Comparison of ENCODE assay signal across 12 cellular contexts in genomic region chr19:10593820-10594637, GRCh38. TPM values are rescaled to one million over a fixed set of nuclear protein-coding genes. Genes with fewer than 3 reads are reported as not detected.
DNase-seq lines count a peak whose midpoint lies in the region; ATAC-seq, FAIRE-seq and TF ChIP-seq lines count a peak whose summit lies in the region.
"Had no signal": no experiment of that assay in that cellular context is flagged by ENCODE, and none has a peak within 500 bp of the region (broad histone marks: within the 10 kb centered on the region; RNA-seq: fewer than 3 reads in every experiment).

No MANE protein-coding gene starts in this region.

- WGBS in GM12878 (ENCODE audit: insufficient coverage, insufficient replicate concordance, low lambda C conversion rate, missing lambda C conversion rate) = 47% methylated on average over 9 of the region's 9 CpGs

- no peaks in the 10 kb centered on the region for H4K20me1 ChIP-seq in GM12878 (ENCODE audit: control insufficient read depth, insufficient read depth)

- intact Hi-C loops in GM12878 (cut with micrococcal nuclease; ENCODE audit: unreplicated experiment) = no loop called here
- intact Hi-C loops in lower lobe of right lung (cut with DNase I) = no loop called here

- H3K36me3 ChIP-seq in GM12878 (ENCODE audit: control insufficient read depth in 2 of 2, insufficient read depth in 2 of 2, low read length in 1 of 2) = no peaks in the 10 kb centered on the region
- no peaks in the 10 kb centered on the region for H3K36me3 ChIP-seq in lower lobe of right lung
- H3K36me3 ChIP-seq: heart left ventricle had no signal

- H3K9me3 ChIP-seq in GM12878 (replicated peaks; ENCODE audit: control insufficient read depth, insufficient read depth, low read length) (no peaks in the 10 kb centered on the region), lower lobe of right lung (no peaks in the 10 kb centered on the region)
- H3K9me3 ChIP-seq: heart left ventricle had no signal

- H3K27ac ChIP-seq in GM12878 (ENCODE audit: control insufficient read depth, insufficient read depth) (no peak overlapping the region), lower lobe of right lung (peak overlapping the region; percentile 49)

- TF ChIP-seq CTCF in GM12878 (IDR thresholded peaks at IDR 0.05 in 2 of 3, conservative IDR thresholded peaks at IDR 0.05 in 1 of 3; ENCODE audit: control insufficient read depth in 2 of 3, extremely low read depth in 1 of 3, insufficient read depth in 1 of 3, low read depth in 3 of 3, low read length in 3 of 3) (no peak), lower lobe of right lung (IDR thresholded peaks at IDR 0.05) (no peak)

- FAIRE-seq in GM12878 (lab: Jason Lieb, UNC) = peak; percentile 84

- no peaks in the 10 kb centered on the region for H3K79me2 ChIP-seq in GM12878 (ENCODE audit: control insufficient read depth, insufficient read depth, low read length)

- no peak overlapping the region for H3K9ac ChIP-seq in GM12878 (ENCODE audit: control insufficient read depth, insufficient read depth, low read length)

- in situ Hi-C loops in GM12878 (cut with MboI) = no loop called here

- SMC1A ChIA-PET in GM12878 (lab: Charles Lee; ENCODE audit: uncharacterized antibody, unreplicated experiment) = interaction anchor here (0.7 to 3.7 kb wide), 5 partner anchors 11 to 51 kb away, joined by 3 to 34 read pairs (median 16); partner anchors contain the start of gene KRI1

- TF ChIP-seq EP300 in GM12878 (IDR thresholded peaks at IDR 0.05; ENCODE audit: borderline replicate concordance in 1 of 2, control insufficient read depth in 1 of 2, low read depth in 2 of 2, low read length in 2 of 2) = peak; percentile 38 to 41; a peak in 1 of 4 replicates

- peak; percentile 41 for DNase-seq in AG08395 (ENCODE audit: low spot score)
- DNase-seq in GM12878 (ENCODE audit: low read depth, low spot score) = peak; percentile 72
- DNase-seq in lower lobe of right lung = peak; percentile 61
- DNase-seq in NCI-H1092 treated with DMSO at 0.1 percent for 48 hours (lab: John Stamatoyannopoulos, UW) = no peak
- no peak for DNase-seq in activated CD4-positive, alpha-beta T cell treated with anti-CD3 and anti-CD28 coated beads, Interleukin-2, amount 50 U/mL, for 48 hours
- DNase-seq in NCI-H748 (lab: John Stamatoyannopoulos, UW; ENCODE audit: unreplicated experiment) = no peak
- DNase-seq: GOT3, heart left ventricle, NCI-H2107 had no signal

- CTCF ChIA-PET in GM12878 (lab: Yijun Ruan, JAX) = interaction anchor here (1.0 to 5.3 kb wide), 5 partner anchors 9 to 105 kb away, joined by 3 to 38 read pairs (median 4); no protein-coding TSS in a partner anchor

- TF ChIP-seq POLR2A in GM12878 (IDR thresholded peaks at IDR 0.05; ENCODE audit: low read depth, low read length) = no peak

- peak overlapping the region; percentile 16; the same call in 1 of the 2 replicates for H2AFZ ChIP-seq in GM12878 (ENCODE audit: control insufficient read depth, low read depth, low read length)

- TF ChIP-seq RAD21 in GM12878 (IDR thresholded peaks at IDR 0.05; ENCODE audit: insufficient read depth, low read depth, low read length) = no peak

- H3K4me2 ChIP-seq in GM12878 (ENCODE audit: control insufficient read depth, insufficient read depth) = peak overlapping the region; percentile 21; the same call in 1 of the 2 replicates

- H3K4me1 ChIP-seq in GM12878 (ENCODE audit: control insufficient read depth, insufficient read depth, low read length) = peaks cover 33% of the 10 kb centered on the region
- peaks cover 43% of the 10 kb centered on the region for H3K4me1 ChIP-seq in lower lobe of right lung

- RAD21 ChIA-PET in GM12878 (lab: Charles Lee; ENCODE audit: unreplicated experiment) = interaction anchor here (1.0 to 4.1 kb wide), 7 partner anchors 8 to 324 kb away, joined by 4 to 32 read pairs (median 7); partner anchors contain the start of genes ICAM1 and QTRT1

- H3K27me3 ChIP-seq in GM12878 (replicated peaks in 1 of 2; ENCODE audit: control insufficient read depth in 2 of 2, insufficient read depth in 2 of 2, low read length in 1 of 2) (no peaks in the 10 kb centered on the region), lower lobe of right lung (ENCODE audit: low read depth) (no peaks in the 10 kb centered on the region)

- ATAC-seq in GM21786 (IDR thresholded peaks at IDR 0.05; ENCODE audit: unreplicated experiment) (peak; percentile 62), GM12878 (peak; percentile 84), lower lobe of right lung (peak in 1 of 2 donors; percentile 45), GM19324 (IDR thresholded peaks at IDR 0.05; ENCODE audit: low FRiP score, unreplicated experiment) (no peak)

- POLR2A ChIA-PET in GM12878 (lab: Charles Lee) = interaction anchor here (0.9 to 3.9 kb wide), 4 partner anchors 10 to 51 kb away, joined by 3 to 43 read pairs (median 4); no protein-coding TSS in a partner anchor

- no TSS peak for BruUV-seq in GM12878 (replicated peaks; lab: Mats Ljungman, UMichigan)

- H3K4me3 ChIP-seq in GM12878 = no peak overlapping the region
- H3K4me3 ChIP-seq in lower lobe of right lung = no peak overlapping the region
- H3K4me3 ChIP-seq: heart left ventricle had no signal

RNA-seq across cellular contexts. Expression of gene AP1M2, which starts 6.9 kb away (rescaled TPM):
- total RNA-seq in GM12878 (2013; cell fraction: nucleolus; rRNA removed) = not detected in 2 replicates
- total RNA-seq in GM12878 (2014; rRNA removed) (not detected in 2 replicates), GM12878 (2014; rRNA removed; fragmentation: Illumina TruSeq; extraction: Trizol) (not detected in 2 replicates), GM12878 (2021) (0.21 and 0.72 TPM in 2 replicates), lower lobe of right lung (36.9 TPM)
- polyA plus RNA-seq in GM12878 (2011; ENCODE audit: low read depth) = not detected
- polyA plus RNA-seq in GM12878 (2011; rRNA removed) (not detected in 2 replicates), GM12878 (2014; fragmentation: Illumina TruSeq; extraction: Trizol) (not detected in 2 replicates), GM12878 (2014; fragmentation: Nextera tagmentation; extraction: Ambion mirVana) (not detected), GM12878 (2014; rRNA removed) (not detected in 2 replicates), GM12878 (2016; fragmentation: Nextera tagmentation; extraction: Ambion mirVana) (not detected)
- not detected in 2 replicates for polyA plus RNA-seq in GM12878 (2011; cell fraction: cytosol; rRNA removed)
- polyA plus RNA-seq in GM12878 (2011; cell fraction: nucleus; rRNA removed) = not detected in 2 replicates
- not detected in 2 replicates for polyA plus RNA-seq in GM12878 (2012)
- polyA minus RNA-seq in GM12878 (2011; rRNA and poly(A)+ RNA removed) = not detected in 2 replicates
- 1.3 and 2.1 TPM in 2 replicates for polyA minus RNA-seq in GM12878 (2011; cell fraction: cytosol; rRNA and poly(A)+ RNA removed)
- 0.48 TPM in 1 of 2 replicates, not detected in the other for polyA minus RNA-seq in GM12878 (2011; cell fraction: nucleus; rRNA and poly(A)+ RNA removed)
- polyA plus RNA-seq: BJ, heart left ventricle had no signal

RNA-seq across cellular contexts. Expression of gene CDKN2D, which starts 25.2 kb away (rescaled TPM):
- 1.3 and 1.9 TPM in 2 replicates for total RNA-seq in GM12878 (2013; cell fraction: nucleolus; rRNA removed)
- total RNA-seq in GM12878 (2014; rRNA removed) = 3.4 TPM in 2 replicates
- 7.6 and 8.5 TPM in 2 replicates for total RNA-seq in GM12878 (2014; rRNA removed; fragmentation: Illumina TruSeq; extraction: Trizol)
- 10.2 and 11.0 TPM in 2 replicates for total RNA-seq in GM12878 (2021)
- 4.1 TPM for polyA plus RNA-seq in GM12878 (2011; ENCODE audit: low read depth)
- polyA plus RNA-seq in GM12878 (2011; rRNA removed) = 11.9 and 17.0 TPM in 2 replicates
- 19.5 and 28.1 TPM in 2 replicates for polyA plus RNA-seq in GM12878 (2011; cell fraction: cytosol; rRNA removed)
- polyA plus RNA-seq in GM12878 (2011; cell fraction: nucleus; rRNA removed) = 11.9 and 14.9 TPM in 2 replicates
- polyA plus RNA-seq in GM12878 (2012) = 11.9 and 14.9 TPM in 2 replicates
- polyA plus RNA-seq in GM12878 (2014; fragmentation: Illumina TruSeq; extraction: Trizol) = 3.6 and 5.2 TPM in 2 replicates
- 1 to 10 TPM in 1 of 2 experiments, under 1 TPM in 1; 0.53 to 4.9 TPM for polyA plus RNA-seq in GM12878 (2014; fragmentation: Nextera tagmentation; extraction: Ambion mirVana)
- polyA plus RNA-seq in GM12878 (2014; rRNA removed) = 17.2 and 18.0 TPM in 2 replicates
- 1 to 10 TPM; 5.9 to 9.3 TPM for polyA plus RNA-seq in GM12878 (2016; fragmentation: Nextera tagmentation; extraction: Ambion mirVana)
- polyA minus RNA-seq in GM12878 (2011; rRNA and poly(A)+ RNA removed) = 5.3 and 8.3 TPM in 2 replicates
- 2.9 and 5.2 TPM in 2 replicates for polyA minus RNA-seq in GM12878 (2011; cell fraction: cytosol; rRNA and poly(A)+ RNA removed)
- polyA minus RNA-seq in GM12878 (2011; cell fraction: nucleus; rRNA and poly(A)+ RNA removed) = 1.7 and 1.8 TPM in 2 replicates
- total RNA-seq in lower lobe of right lung = 13.1 TPM

RNA-seq across cellular contexts. Expression of gene KRI1, which starts 28.2 kb away (rescaled TPM):
- 18.6 and 20.9 TPM in 2 replicates for total RNA-seq in GM12878 (2013; cell fraction: nucleolus; rRNA removed)
- total RNA-seq in GM12878 (2014; rRNA removed) (25.3 and 31.0 TPM in 2 replicates), GM12878 (2014; rRNA removed; fragmentation: Illumina TruSeq; extraction: Trizol) (17.6 and 21.0 TPM in 2 replicates), GM12878 (2021) (32.7 and 36.2 TPM in 2 replicates), lower lobe of right lung (25.2 TPM)
- 10.2 TPM for polyA plus RNA-seq in GM12878 (2011; ENCODE audit: low read depth)
- polyA plus RNA-seq in GM12878 (2011; rRNA removed) (17.2 and 17.4 TPM in 2 replicates), GM12878 (2014; fragmentation: Illumina TruSeq; extraction: Trizol) (21.9 and 24.7 TPM in 2 replicates), GM12878 (2014; fragmentation: Nextera tagmentation; extraction: Ambion mirVana) (1 to 10 TPM in 1 of 2 experiments, under 1 TPM in 1; 0.98 to 3.4 TPM), GM12878 (2014; rRNA removed) (42.5 and 42.6 TPM in 2 replicates), GM12878 (2016; fragmentation: Nextera tagmentation; extraction: Ambion mirVana) (10 to 100 TPM; 24.7 to 27.4 TPM)
- polyA plus RNA-seq in GM12878 (2011; cell fraction: cytosol; rRNA removed) = 12.3 and 17.7 TPM in 2 replicates
- 43.9 and 57.1 TPM in 2 replicates for polyA plus RNA-seq in GM12878 (2011; cell fraction: nucleus; rRNA removed)
- 18.6 and 27.4 TPM in 2 replicates for polyA plus RNA-seq in GM12878 (2012)
- 5.3 and 7.0 TPM in 2 replicates for polyA minus RNA-seq in GM12878 (2011; rRNA and poly(A)+ RNA removed)
- 8.0 and 9.6 TPM in 2 replicates for polyA minus RNA-seq in GM12878 (2011; cell fraction: cytosol; rRNA and poly(A)+ RNA removed)
- polyA minus RNA-seq in GM12878 (2011; cell fraction: nucleus; rRNA and poly(A)+ RNA removed) = 12.5 and 24.5 TPM in 2 replicates

RNA-seq across cellular contexts. Expression of gene SLC44A2, which starts 31.3 kb away (rescaled TPM):
- 44.5 and 46.6 TPM in 2 replicates for total RNA-seq in GM12878 (2013; cell fraction: nucleolus; rRNA removed)
- total RNA-seq in GM12878 (2014; rRNA removed) (18.0 TPM in 2 replicates), GM12878 (2014; rRNA removed; fragmentation: Illumina TruSeq; extraction: Trizol) (9.8 and 11.0 TPM in 2 replicates), GM12878 (2021) (45.3 and 48.4 TPM in 2 replicates), lower lobe of right lung (256 TPM)
- polyA plus RNA-seq in GM12878 (2011; ENCODE audit: low read depth) = 35.0 TPM
- polyA plus RNA-seq in GM12878 (2011; rRNA removed) (32.3 and 51.3 TPM in 2 replicates), GM12878 (2014; fragmentation: Illumina TruSeq; extraction: Trizol) (41.9 and 45.0 TPM in 2 replicates), GM12878 (2014; fragmentation: Nextera tagmentation; extraction: Ambion mirVana) (1 to 10 TPM; 3.0 to 3.3 TPM), GM12878 (2014; rRNA removed) (31.6 and 33.0 TPM in 2 replicates), GM12878 (2016; fragmentation: Nextera tagmentation; extraction: Ambion mirVana) (10 to 100 TPM; 26.7 to 26.9 TPM)
- 58.8 and 71.6 TPM in 2 replicates for polyA plus RNA-seq in GM12878 (2011; cell fraction: cytosol; rRNA removed)
- 95.0 and 120 TPM in 2 replicates for polyA plus RNA-seq in GM12878 (2011; cell fraction: nucleus; rRNA removed)
- 53.3 and 76.7 TPM in 2 replicates for polyA plus RNA-seq in GM12878 (2012)
- polyA minus RNA-seq in GM12878 (2011; rRNA and poly(A)+ RNA removed) = 53.9 and 67.1 TPM in 2 replicates
- 24.6 and 26.8 TPM in 2 replicates for polyA minus RNA-seq in GM12878 (2011; cell fraction: cytosol; rRNA and poly(A)+ RNA removed)
- 22.5 and 27.9 TPM in 2 replicates for polyA minus RNA-seq in GM12878 (2011; cell fraction: nucleus; rRNA and poly(A)+ RNA removed)

RNA-seq across cellular contexts. Expression of gene ATG4D, which starts 50.3 kb away (rescaled TPM):
- 11.7 and 13.3 TPM in 2 replicates for total RNA-seq in GM12878 (2013; cell fraction: nucleolus; rRNA removed)
- total RNA-seq in GM12878 (2014; rRNA removed) (15.6 and 16.8 TPM in 2 replicates), GM12878 (2014; rRNA removed; fragmentation: Illumina TruSeq; extraction: Trizol) (8.1 and 8.4 TPM in 2 replicates), GM12878 (2021) (24.2 and 24.3 TPM in 2 replicates), lower lobe of right lung (22.9 TPM)
- polyA plus RNA-seq in GM12878 (2011; ENCODE audit: low read depth) = 7.4 TPM
- polyA plus RNA-seq in GM12878 (2011; rRNA removed) (7.9 and 14.5 TPM in 2 replicates), GM12878 (2014; fragmentation: Illumina TruSeq; extraction: Trizol) (1.2 and 7.7 TPM in 2 replicates), GM12878 (2014; fragmentation: Nextera tagmentation; extraction: Ambion mirVana) (1 to 10 TPM in 1 of 2 experiments, under 1 TPM in 1; 0.39 to 2.3 TPM), GM12878 (2014; rRNA removed) (26.7 and 28.7 TPM in 2 replicates), GM12878 (2016; fragmentation: Nextera tagmentation; extraction: Ambion mirVana) (10 to 100 TPM; 12.4 to 14.6 TPM)
- polyA plus RNA-seq in GM12878 (2011; cell fraction: cytosol; rRNA removed) = 20.2 and 26.1 TPM in 2 replicates
- 45.2 and 57.3 TPM in 2 replicates for polyA plus RNA-seq in GM12878 (2011; cell fraction: nucleus; rRNA removed)
- 17.3 and 23.3 TPM in 2 replicates for polyA plus RNA-seq in GM12878 (2012)
- 10.1 and 22.5 TPM in 2 replicates for polyA minus RNA-seq in GM12878 (2011; rRNA and poly(A)+ RNA removed)
- polyA minus RNA-seq in GM12878 (2011; cell fraction: cytosol; rRNA and poly(A)+ RNA removed) = 6.4 and 9.4 TPM in 2 replicates
- polyA minus RNA-seq in GM12878 (2011; cell fraction: nucleus; rRNA and poly(A)+ RNA removed) = 10.0 and 14.4 TPM in 2 replicates

Comparison
In these comparisons a context has a peak if more than half of its experiments do, and no peak if none do; other contexts are left out.
1. DNase-seq: peak in AG08395 (single experiment), GM12878 (single experiment) and lower lobe of right lung (single experiment); none in NCI-H1092 treated with DMSO at 0.1 percent for 48 hours (single experiment), activated CD4-positive, alpha-beta T cell treated with anti-CD3 and anti-CD28 coated beads, Interleukin-2, amount 50 U/mL, for 48 hours (0 of 2) and NCI-H748 (single experiment).
2. RNA of gene AP1M2, which starts 6.9 kb away (total RNA-seq): 36.9 TPM in lower lobe of right lung (single experiment); 0.21 to 0.72 TPM in GM12878; every median in the first group is over 10 times any median in the second.